Comparison of ENCODE assay signal across 12 cellular contexts in the genomic region with DNA sequence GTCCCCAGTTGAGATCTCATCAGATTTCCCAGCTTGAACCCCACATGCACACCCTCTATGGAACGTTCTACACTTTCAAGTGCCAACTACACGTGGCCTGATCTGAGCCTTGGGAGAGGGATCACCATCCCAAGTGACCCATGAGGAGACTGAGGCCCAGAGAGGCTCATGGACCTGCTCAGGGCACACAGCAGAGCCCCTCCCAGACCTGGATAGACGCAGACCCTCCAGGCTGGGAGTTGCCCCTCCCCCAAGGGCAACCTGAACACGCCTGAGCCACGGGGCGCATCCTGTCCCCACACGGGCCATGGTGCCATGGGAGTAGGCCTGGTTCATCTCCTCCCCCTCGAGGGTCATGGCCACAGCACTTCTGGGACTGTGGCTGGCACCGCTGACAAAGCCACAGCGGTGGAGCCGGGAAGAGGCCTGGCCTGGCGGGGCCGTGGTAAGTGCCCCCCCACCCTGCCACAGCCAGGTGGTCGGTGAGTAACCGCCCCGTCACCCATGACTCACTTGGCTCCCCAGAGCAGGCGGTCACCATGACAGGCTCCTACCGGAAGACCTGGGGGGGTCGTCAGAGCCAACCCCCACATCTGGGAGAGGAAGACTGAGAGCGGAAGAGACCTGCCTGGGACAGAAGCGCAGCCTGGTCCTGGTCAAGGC. TPM values are rescaled to one million over a fixed set of nuclear protein-coding genes. Genes with fewer than 3 reads are reported as not detected.
DNase-seq lines count a peak whose midpoint lies in the region; ATAC-seq and TF ChIP-seq lines count a peak whose summit lies in the region.
"Had no signal": no experiment of that assay in that cellular context is flagged by ENCODE, and none has a peak within 500 bp of the region (broad histone marks: within the 10 kb centered on the region; RNA-seq: fewer than 3 reads in every experiment).

No MANE protein-coding gene starts in this region.

- H3K4me3 ChIP-seq in Panc1 (ENCODE audit: low read depth in 2 of 2, low read length in 2 of 2): peak overlapping the region in 1 of 2 experiments; percentile 33; a peak in 1 of 4 replicates

- H3K36me3 ChIP-seq in Panc1 (ENCODE audit: control insufficient read depth, insufficient read depth, low read length): no peaks in the 10 kb centered on the region

- no peaks in the 10 kb centered on the region for H3K36me3 Mint-ChIP-seq in activated naive CD4-positive, alpha-beta T cell treated with anti-CD3 and anti-CD28 coated beads, Interleukin-2, amount 50 U/mL, for 72 hours
- H3K36me3 Mint-ChIP-seq in activated naive CD4-positive, alpha-beta T cell treated with anti-CD3 and anti-CD28 coated beads for 36 hours (ENCODE audit: low read depth): no peaks in the 10 kb centered on the region

- CTCF ChIA-PET in activated naive CD4-positive, alpha-beta T cell treated with anti-CD3 and anti-CD28 coated beads for 36 hours (lab: Charles Lee): interaction anchor here (0.6 kb wide), 1 partner anchor 105 kb away, joined by 3 read pairs; no protein-coding TSS in a partner anchor
- CTCF ChIA-PET in Panc1 (lab: Charles Lee): interaction anchor here (1.3 kb wide), 1 partner anchor 105 kb away, joined by 7 read pairs; no protein-coding TSS in a partner anchor

- intact Hi-C loops in activated naive CD4-positive, alpha-beta T cell treated with anti-CD3 and anti-CD28 coated beads for 36 hours (cut with micrococcal nuclease): no loop called here
- intact Hi-C loops in Panc1 (cut with micrococcal nuclease; ENCODE audit: unreplicated experiment) (loop anchor here (5.0 kb wide), 1 partner anchor 52 kb away; no protein-coding TSS in a partner anchor), head of caudate nucleus (cut with DNase I) (no loop called here)

- H3K4me3 Mint-ChIP-seq in activated naive CD4-positive, alpha-beta T cell treated with anti-CD3 and anti-CD28 coated beads for 36 hours: no peak overlapping the region

- H3K27ac Mint-ChIP-seq in activated naive CD4-positive, alpha-beta T cell treated with anti-CD3 and anti-CD28 coated beads, Interleukin-2, amount 50 U/mL, for 72 hours: no peak overlapping the region
- H3K27ac Mint-ChIP-seq in activated naive CD4-positive, alpha-beta T cell treated with anti-CD3 and anti-CD28 coated beads for 36 hours: no peak overlapping the region

- peaks cover 44% of the 10 kb centered on the region for H3K27me3 Mint-ChIP-seq in activated naive CD4-positive, alpha-beta T cell treated with anti-CD3 and anti-CD28 coated beads for 36 hours (ENCODE audit: low read depth)

- TF ChIP-seq CTCF in Panc1 (IDR thresholded peaks at IDR 0.05): no peak

- POLR2A ChIA-PET in Panc1 (lab: Charles Lee): no interaction called here

- H3K9me3 Mint-ChIP-seq in activated naive CD4-positive, alpha-beta T cell treated with anti-CD3 and anti-CD28 coated beads, Interleukin-2, amount 50 U/mL, for 72 hours: no peaks in the 10 kb centered on the region
- no peaks in the 10 kb centered on the region for H3K9me3 Mint-ChIP-seq in activated naive CD4-positive, alpha-beta T cell treated with anti-CD3 and anti-CD28 coated beads for 36 hours

- peaks cover 84% of the 10 kb centered on the region for H3K4me1 ChIP-seq in Panc1 (ENCODE audit: control insufficient read depth, insufficient read depth, low read length)

- ATAC-seq in activated naive CD4-positive, alpha-beta T cell treated with anti-CD3 and anti-CD28 coated beads, Interleukin-2, amount 50 U/mL, for 72 hours: peak; percentile 32 to 55
- ATAC-seq in Panc1 (peak; percentile 71), esophagus mucosa (peak; percentile 28), GM21723 (IDR thresholded peaks at IDR 0.05; ENCODE audit: unreplicated experiment) (no peak)

- BruUV-seq in Panc1 (replicated peaks; lab: Mats Ljungman, UMichigan): no TSS peak

- no peak for DNase-seq in activated naive CD4-positive, alpha-beta T cell treated with anti-CD3 and anti-CD28 coated beads, Interleukin-2, amount 50 U/mL, for 72 hours (ENCODE audit: low spot score in 2 of 2)
- DNase-seq in activated naive CD4-positive, alpha-beta T cell treated with anti-CD3 and anti-CD28 coated beads for 36 hours: no peak
- DNase-seq in Panc1 (ENCODE audit: low read depth, low spot score): peak; percentile 71
- peak; percentile 18 to 20 for DNase-seq in stimulated activated CD8-positive, alpha-beta memory T cell treated with anti-CD3 and anti-CD28 coated beads, Interleukin-7, amount 100 ng/mL, for 48 hours (ENCODE audit: extremely low read depth in 1 of 2, low read depth in 1 of 2)
- no peak for DNase-seq in head of caudate nucleus
- DNase-seq in dedifferentiated amniotic fluid mesenchymal stem cell (ENCODE audit: extremely low spot score): no peak
- DNase-seq: C1 segment of cervical spinal cord, NCI-H1694 treated with DMSO at 0.1 percent for 48 hours had no signal

- in situ Hi-C loops in Panc1 (cut with HindIII; ENCODE audit: low pct_unique_long_range_greater_than_20kb, low sequenced_read_pairs): no loop called here

- no peaks in the 10 kb centered on the region for H3K27me3 ChIP-seq in Panc1 (ENCODE audit: control insufficient read depth, insufficient read depth, low read length)

- H3K27ac ChIP-seq in Panc1 (ENCODE audit: low read length): peak overlapping the region; percentile 93

- peaks cover 1% of the 10 kb centered on the region for H3K4me1 Mint-ChIP-seq in activated naive CD4-positive, alpha-beta T cell treated with anti-CD3 and anti-CD28 coated beads for 36 hours (ENCODE audit: low read depth)

- no peaks in the 10 kb centered on the region for H3K9me3 ChIP-seq in Panc1 (ENCODE audit: control insufficient read depth, insufficient read depth, low read depth, low read length)

RNA-seq across cellular contexts. Expression of a gene that starts 8.1 kb away (rescaled TPM):
- total RNA-seq in activated naive CD4-positive, alpha-beta T cell treated with anti-CD3 and anti-CD28 coated beads, Interleukin-2, amount 50 U/mL, for 72 hours: under 1 TPM in 1 of 2 donors, not detected in 1; 0.05 TPM
- total RNA-seq in activated naive CD4-positive, alpha-beta T cell treated with anti-CD3 and anti-CD28 coated beads for 36 hours: not detected
- 52.1 TPM for total RNA-seq in Panc1 (2021; ENCODE audit: unreplicated experiment)
- 46.4 TPM for polyA plus RNA-seq in Panc1 (2012; ENCODE audit: insufficient read length)
- 8.4 TPM for total RNA-seq in esophagus mucosa
- total RNA-seq: lung microvascular endothelial cell, pulmonary artery endothelial cell had no signal

Comparison
In these comparisons a context has a peak if more than half of its experiments do, and no peak if none do; other contexts are left out.
1. DNase-seq: peak in Panc1 (single experiment) and stimulated activated CD8-positive, alpha-beta memory T cell treated with anti-CD3 and anti-CD28 coated beads, Interleukin-7, amount 100 ng/mL, for 48 hours (2 of 2); none in activated naive CD4-positive, alpha-beta T cell treated with anti-CD3 and anti-CD28 coated beads, Interleukin-2, amount 50 U/mL, for 72 hours (0 of 2), activated naive CD4-positive, alpha-beta T cell treated with anti-CD3 and anti-CD28 coated beads for 36 hours (single experiment), head of caudate nucleus (0 of 42) and dedifferentiated amniotic fluid mesenchymal stem cell (single experiment).